8 cellular contexts compared by ENCODE assay signal in the genomic region with DNA sequence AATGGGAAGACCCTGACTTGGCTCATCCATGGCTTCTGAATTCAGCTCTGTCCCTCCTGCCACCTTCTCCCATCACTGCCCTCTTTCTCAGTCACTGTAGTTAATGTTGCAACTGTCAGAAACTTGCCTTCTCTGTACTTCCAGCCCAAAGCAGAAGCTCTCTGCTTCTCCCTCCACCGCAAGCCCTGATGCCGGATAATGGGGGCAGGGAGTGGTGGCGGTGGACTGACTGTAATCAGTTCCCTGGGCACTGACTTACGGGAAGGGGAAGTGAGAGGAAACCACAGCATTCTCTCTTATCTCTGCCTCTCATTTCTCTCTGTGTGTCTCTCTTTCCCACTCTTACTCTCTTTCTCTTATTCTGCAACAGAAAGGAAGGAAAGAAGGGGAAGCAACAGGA. TPM values are rescaled to one million over a fixed set of nuclear protein-coding genes. Genes with fewer than 3 reads are reported as not detected.
DNase-seq lines count a peak whose midpoint lies in the region; ATAC-seq, FAIRE-seq and TF ChIP-seq lines count a peak whose summit lies in the region.

No MANE protein-coding gene starts in this region.

- no peak for TF ChIP-seq POLR2A in GM12891 (IDR thresholded peaks at IDR 0.05; ENCODE audit: low read depth, low read length)
- no peak for TF ChIP-seq POLR2A in adrenal gland (IDR thresholded peaks at IDR 0.05)

- H3K27ac ChIP-seq in OCI-LY3 (ENCODE audit: low read length) = peak overlapping the region; percentile 32
- peak overlapping the region in 1 of 5 donors; percentile 7 for H3K27ac ChIP-seq in adrenal gland

- intact Hi-C loops in adrenal gland (cut with DNase I) = loop anchor here (10.0 kb wide), 2 partner anchors 52 to 82 kb away; no protein-coding TSS in a partner anchor

- H3K4me3 Mint-ChIP-seq in naive B cell = peak overlapping the region in 7 of 8 donors; percentile 41 to 88 (median 81)

- no peaks in the 10 kb centered on the region for H3K79me2 ChIP-seq in OCI-LY3 (ENCODE audit: low read length)

- H3K9me3 ChIP-seq in OCI-LY3 (ENCODE audit: insufficient read depth, low read length) (no peaks in the 10 kb centered on the region), adrenal gland (replicated peaks in 1 of 3) (no peaks in the 10 kb centered on the region)

- ATAC-seq in HG02610 (IDR thresholded peaks at IDR 0.05; ENCODE audit: unreplicated experiment) (peak; percentile 74), naive B cell (ENCODE audit: low read depth in 2 of 2) (peak; percentile 88 to 90)

- TF ChIP-seq CTCF in OCI-LY3 (IDR thresholded peaks at IDR 0.05; ENCODE audit: low read depth, low read length) (no peak), adrenal gland (IDR thresholded peaks at IDR 0.05) (no peak)

- peaks cover 0 to 3% (median 0%) of the 10 kb centered on the region in 7 donors for H3K9me3 Mint-ChIP-seq in naive B cell

- DNase-seq in GM12891 (ENCODE audit: insufficient read length, low spot score) (no peak), adrenal gland (peak; percentile 46 to 68 (median 55)), naive B cell (peak; percentile 48), islet precursor cell (no peak), NCI-H524 treated with DMSO at 0.1 percent for 48 hours (lab: John Stamatoyannopoulos, UW) (no peak), G401 (ENCODE audit: low spot score) (no peak)

- FAIRE-seq in GM12891 (lab: Jason Lieb, UNC) = peak; percentile 89

- H3K4me3 ChIP-seq in OCI-LY3 (ENCODE audit: low read length) (peak overlapping the region; percentile 53), adrenal gland (no peak overlapping the region)

- H3K4me1 Mint-ChIP-seq in naive B cell = peaks cover 53 to 68% (median 60%) of the 10 kb centered on the region in 3 donors

- in situ Hi-C loops in G401 (cut with HindIII; ENCODE audit: low sequenced_read_pairs) = no loop called here

- H3K36me3 Mint-ChIP-seq in naive B cell = peaks cover 46 to 50% of the 10 kb centered on the region in 2 donors

- 58 to 89% (median 68%) methylated on average over 4 of the region's 4 CpGs for WGBS in adrenal gland, 4 donors

- no peaks in the 10 kb centered on the region for H3K27me3 ChIP-seq in OCI-LY3 (ENCODE audit: low read depth, low read length)
- no peaks in the 10 kb centered on the region for H3K27me3 ChIP-seq in adrenal gland

- H3K4me1 ChIP-seq in OCI-LY3 (ENCODE audit: low read length) (peaks cover 26% of the 10 kb centered on the region), adrenal gland (replicated peaks in 1 of 2) (peaks cover 5 to 20% of the 10 kb centered on the region in 2 donors)

- no peaks in the 10 kb centered on the region for H4K20me1 ChIP-seq in OCI-LY3 (ENCODE audit: insufficient read depth, low read length)

- H3K9ac ChIP-seq in OCI-LY3 (ENCODE audit: low read length) = no peak overlapping the region

- H3K36me3 ChIP-seq in OCI-LY3 (replicated peaks; ENCODE audit: low read depth, low read length) = no peaks in the 10 kb centered on the region
- peaks cover 0 to 50% of the 10 kb centered on the region in 2 donors for H3K36me3 ChIP-seq in adrenal gland (replicated peaks in 1 of 2)

- H3K4me2 ChIP-seq in OCI-LY3 (ENCODE audit: low read length) = peak overlapping the region; percentile 71

- no peak overlapping the region for H2AFZ ChIP-seq in OCI-LY3 (ENCODE audit: low read depth, low read length)

- H3K27ac Mint-ChIP-seq in naive B cell = peak overlapping the region; percentile 47 to 94 (median 85)

- H3K27me3 Mint-ChIP-seq in naive B cell = no peaks in the 10 kb centered on the region

TF ChIP-seq in GM12891, 5 proteins besides CTCF, POLR2A, EP300 and RAD21:
- no peak for TF ChIP-seq PAX5 (IDR thresholded peaks at IDR 0.05; ENCODE audit: insufficient read depth, low read length, severe bottlenecking)
- peak; percentile 94 for TF ChIP-seq SPI1 (IDR thresholded peaks at IDR 0.05; ENCODE audit: low read depth, low read length)

RNA-seq across cellular contexts. Expression of a gene that starts 10.9 kb away (rescaled TPM):
- polyA plus RNA-seq in GM12891 (2012; ENCODE audit: low read depth, missing spikeins) = 7.5 TPM
- 100 to 1,000 TPM in 3 of 8 donors, 10 to 100 TPM in 5; 15.3 to 518 (median 85.5) TPM for total RNA-seq in adrenal gland
- polyA plus RNA-seq in adrenal gland = 10 to 100 TPM; 21.3 to 34.4 (median 31.5) TPM
- polyA plus RNA-seq in naive B cell (ENCODE audit: low read depth in 6 of 6) = 10 to 100 TPM; 26.6 to 67.1 (median 39.4) TPM
- not detected in 2 replicates for total RNA-seq in G401 (2014; rRNA removed; shearing (Covaris generic))

Comparison
In these comparisons a context has a peak if more than half of its experiments do, and no peak if none do; other contexts are left out.
1. DNase-seq: peak in adrenal gland (7 of 7) and naive B cell (single experiment); none in GM12891 (single experiment), islet precursor cell (single experiment), NCI-H524 treated with DMSO at 0.1 percent for 48 hours (single experiment) and G401 (single experiment).
2. RNA of a gene that starts 10.9 kb away (total RNA-seq): 15.3 to 518 TPM in adrenal gland; not detected in G401; every median in the first group is over 10 times any median in the second.